ENCODE assay signal across 2 cellular contexts in genomic region chr20:64164123-64164836, GRCh38.
TF ChIP-seq lines count a peak whose summit lies in the region.

TSS of gene MYT1 (plus strand) at chr20:64164452. CDS start at chr20:64198862, 34,410 bp downstream.

TF ChIP-seq in H1, 55 proteins besides CTCF, POLR2A, EP300 and RAD21 (continued from another document):
- TF ChIP-seq ATF3 (IDR thresholded peaks at IDR 0.05; ENCODE audit: insufficient read depth, low read depth, low read length) = no peak
- no peak for TF ChIP-seq SP4 (IDR thresholded peaks at IDR 0.05; ENCODE audit: low read length)
- TF ChIP-seq TAF7 (optimal IDR thresholded peaks at IDR 0.05; ENCODE audit: borderline replicate concordance, low read depth, low read length) = no peak
- TF ChIP-seq ZNF274 (IDR thresholded peaks at IDR 0.05; ENCODE audit: borderline replicate concordance, extremely low read depth, low read length) = no peak
- no peak for TF ChIP-seq PHF8 (conservative IDR thresholded peaks at IDR 0.05; ENCODE audit: low read depth, low read length)
- no peak for TF ChIP-seq CEBPB (IDR thresholded peaks at IDR 0.05; ENCODE audit: low read depth, low read length)
- no peak for TF ChIP-seq SIX5 (IDR thresholded peaks at IDR 0.05; ENCODE audit: low read depth, low read length)
- TF ChIP-seq TEAD4 (IDR thresholded peaks at IDR 0.05; ENCODE audit: low read depth, low read length) = no peak
- no peak for TF ChIP-seq CREB1 (IDR thresholded peaks at IDR 0.05)
- no peak for TF ChIP-seq SRF (IDR thresholded peaks at IDR 0.05; ENCODE audit: low read depth, low read length)
- TF ChIP-seq SUZ12 (IDR thresholded peaks at IDR 0.05; ENCODE audit: low read length) = no peak
- no peak for TF ChIP-seq KDM1A (IDR thresholded peaks at IDR 0.05; ENCODE audit: borderline replicate concordance, low read length)
- no peak for TF ChIP-seq JUND (IDR thresholded peaks at IDR 0.05; ENCODE audit: low read length)
- TF ChIP-seq NRF1 (IDR thresholded peaks at IDR 0.05; ENCODE audit: low read depth, low read length) = no peak
- no peak for TF ChIP-seq TCF12 (IDR thresholded peaks at IDR 0.05; ENCODE audit: low read depth, low read length)

TF ChIP-seq in GM12891, 5 proteins besides CTCF, POLR2A, EP300 and RAD21 (continued from another document):
- no peak for TF ChIP-seq SPI1 (IDR thresholded peaks at IDR 0.05; ENCODE audit: low read depth, low read length)
- TF ChIP-seq POLR2AphosphoS5 (IDR thresholded peaks at IDR 0.05; ENCODE audit: low read depth, low read length) = no peak
- TF ChIP-seq POU2F2 (IDR thresholded peaks at IDR 0.05; ENCODE audit: low read depth, low read length) = no peak
